Comparison of ENCODE assay signal across 15 cellular contexts in genomic region chr21:41901099-41901498, GRCh38. TPM values are rescaled to one million over a fixed set of nuclear protein-coding genes. Genes with fewer than 3 reads are reported as not detected.
DNase-seq lines count a peak whose midpoint lies in the region; ATAC-seq and TF ChIP-seq lines count a peak whose summit lies in the region.
"Had no signal": no experiment of that assay in that cellular context is flagged by ENCODE, and none has a peak within 500 bp of the region (broad histone marks: within the 10 kb centered on the region; RNA-seq: fewer than 3 reads in every experiment).

No MANE protein-coding gene starts in this region.

- intact Hi-C loops in CD14-positive monocyte (cut with micrococcal nuclease): no loop called here
- intact Hi-C loops in posterior vena cava (cut with DNase I): no loop called here

- CTCF ChIA-PET in GM10248 (lab: Yijun Ruan, JAX): no interaction called here

- H3K27ac Mint-ChIP-seq in CD14-positive monocyte: peak overlapping the region; percentile 68 to 88 (median 77)
- H3K27ac Mint-ChIP-seq in activated T-cell treated with anti-CD3 and anti-CD28 coated beads, Interleukin-2, amount 50 U/mL, for 72 hours: peak overlapping the region; percentile 2
- H3K27ac Mint-ChIP-seq: T-helper 1 cell treated with Interleukin-12 subunit alpha and Interleukin-12 subunit beta and Interleukin-4 antibody, amounts not matched to agents 30 μg/mL and 1 μg/mL, for 36 hours; type B pancreatic cell had no signal

- peaks cover 47 to 50% of the 10 kb centered on the region in 2 donors for H3K36me3 Mint-ChIP-seq in CD14-positive monocyte
- H3K36me3 Mint-ChIP-seq in activated T-cell treated with anti-CD3 and anti-CD28 coated beads, Interleukin-2, amount 50 U/mL, for 72 hours (ENCODE audit: insufficient read depth in 2 of 2): peaks cover 3 to 7% of the 10 kb centered on the region in 2 donors

- DNase-seq in CD14-positive monocyte (ENCODE audit: low spot score) (peak; percentile 77), GM10248 (ENCODE audit: extremely low spot score) (peak; percentile 51), posterior vena cava (ENCODE audit: low spot score) (peak; percentile 52), SW480 (ENCODE audit: low spot score) (no peak), occipital lobe (lab: John Stamatoyannopoulos, UW) (no peak), AG20443 (ENCODE audit: low spot score) (no peak)
- peak; percentile 67 to 72 for DNase-seq in activated T-cell treated with anti-CD3 and anti-CD28 coated beads, Interleukin-2, amount 50 U/mL, for 72 hours
- DNase-seq: EL, head of caudate nucleus, NCI-H2081, NCI-H69, nucleus accumbens, RPMI8226 had no signal

- H3K9me3 Mint-ChIP-seq in CD14-positive monocyte: no peaks in the 10 kb centered on the region
- no peaks in the 10 kb centered on the region for H3K9me3 Mint-ChIP-seq in activated T-cell treated with anti-CD3 and anti-CD28 coated beads, Interleukin-2, amount 50 U/mL, for 72 hours
- H3K9me3 Mint-ChIP-seq: T-helper 1 cell treated with Interleukin-12 subunit alpha and Interleukin-12 subunit beta and Interleukin-4 antibody, amounts not matched to agents 30 μg/mL and 1 μg/mL, for 36 hours; type B pancreatic cell had no signal

- H3K27me3 Mint-ChIP-seq in CD14-positive monocyte (ENCODE audit: low read depth in 3 of 3): peaks cover 0 to 2% (median 0%) of the 10 kb centered on the region in 3 donors
- no peaks in the 10 kb centered on the region for H3K27me3 Mint-ChIP-seq in activated T-cell treated with anti-CD3 and anti-CD28 coated beads, Interleukin-2, amount 50 U/mL, for 72 hours (ENCODE audit: low read depth)
- H3K27me3 Mint-ChIP-seq: type B pancreatic cell had no signal

- peak; percentile 67 to 71 for ATAC-seq in activated T-cell treated with anti-CD3 and anti-CD28 coated beads, Interleukin-2, amount 50 U/mL, for 72 hours (replicated peaks in 1 of 2)

- no peak for TF ChIP-seq CTCF in CD14-positive monocyte (IDR thresholded peaks at IDR 0.05)
- no peak for TF ChIP-seq CTCF in GM10248 (IDR thresholded peaks at IDR 0.05; ENCODE audit: control extremely low read depth, extremely low read depth, low read depth, missing control alignments)

- POLR2A ChIA-PET in GM10248 (lab: Yijun Ruan, JAX): no interaction called here

- peak overlapping the region; percentile 43 to 76 for H3K4me3 Mint-ChIP-seq in CD14-positive monocyte
- H3K4me3 Mint-ChIP-seq in activated T-cell treated with anti-CD3 and anti-CD28 coated beads, Interleukin-2, amount 50 U/mL, for 72 hours: peak overlapping the region; percentile 58 to 71
- H3K4me3 Mint-ChIP-seq: T-helper 1 cell treated with Interleukin-12 subunit alpha and Interleukin-12 subunit beta and Interleukin-4 antibody, amounts not matched to agents 30 μg/mL and 1 μg/mL, for 36 hours; type B pancreatic cell had no signal

- H3K4me1 Mint-ChIP-seq in CD14-positive monocyte: peaks cover 13% of the 10 kb centered on the region
- peaks cover 62% of the 10 kb centered on the region for H3K4me1 Mint-ChIP-seq in activated T-cell treated with anti-CD3 and anti-CD28 coated beads, Interleukin-2, amount 50 U/mL, for 72 hours (ENCODE audit: low read depth)

RNA-seq across cellular contexts. Expression of gene PRDM15, which starts 22.0 kb away (rescaled TPM):
- polyA plus RNA-seq in CD14-positive monocyte: under 1 TPM; 0.19 to 0.74 TPM
- total RNA-seq in activated T-cell treated with anti-CD3 and anti-CD28 coated beads, Interleukin-2, amount 50 U/mL, for 72 hours: 10 to 100 TPM; 12.1 to 14.6 TPM
- total RNA-seq in posterior vena cava: 1 to 10 TPM; 2.9 to 5.0 TPM
- 6.7 TPM for total RNA-seq in occipital lobe

RNA-seq across cellular contexts. Expression of gene C2CD2, which starts 52.7 kb away (rescaled TPM):
- 1 to 10 TPM; 1.4 to 3.8 TPM for polyA plus RNA-seq in CD14-positive monocyte
- total RNA-seq in activated T-cell treated with anti-CD3 and anti-CD28 coated beads, Interleukin-2, amount 50 U/mL, for 72 hours: 10 to 100 TPM in 1 of 2 donors, 1 to 10 TPM in 1; 6.9 to 15.1 TPM
- 10 to 100 TPM; 28.0 to 43.1 TPM for total RNA-seq in posterior vena cava
- 8.3 TPM for total RNA-seq in occipital lobe

Comparison
In these comparisons a context has a peak if more than half of its experiments do, and no peak if none do; other contexts are left out.
1. DNase-seq: peak in CD14-positive monocyte (single experiment), GM10248 (single experiment), activated T-cell treated with anti-CD3 and anti-CD28 coated beads, Interleukin-2, amount 50 U/mL, for 72 hours (2 of 2) and posterior vena cava (single experiment); none in SW480 (single experiment), occipital lobe (single experiment) and AG20443 (single experiment).